In genomic region chr4:1895489-1895888, GRCh38 we compare ENCODE assay signal across 18 cellular contexts. TPM values are rescaled to one million over a fixed set of nuclear protein-coding genes. Genes with fewer than 3 reads are reported as not detected.
DNase-seq lines count a peak whose midpoint lies in the region; ATAC-seq and TF ChIP-seq lines count a peak whose summit lies in the region.
"Had no signal": no experiment of that assay in that cellular context is flagged by ENCODE, and none has a peak within 500 bp of the region (broad histone marks: within the 10 kb centered on the region; RNA-seq: fewer than 3 reads in every experiment).

No MANE protein-coding gene starts in this region.

- ATAC-seq in CD4-positive, CD25-positive, alpha-beta regulatory T cell (ENCODE audit: low read depth in 2 of 2): no peak
- ATAC-seq in central memory CD8-positive, alpha-beta T cell (replicated peaks; ENCODE audit: extremely low read depth, poor library complexity, severe bottlenecking): no peak
- ATAC-seq in omental fat pad (ENCODE audit: low FRiP score) (no peak), HG03469 (IDR thresholded peaks at IDR 0.05; ENCODE audit: unreplicated experiment) (no peak)
- ATAC-seq: A549; CD8-positive, alpha-beta T cell had no signal

- no peaks in the 10 kb centered on the region for H3K36me3 Mint-ChIP-seq in CD4-positive, CD25-positive, alpha-beta regulatory T cell
- H3K36me3 Mint-ChIP-seq in central memory CD8-positive, alpha-beta T cell (ENCODE audit: insufficient read depth): peaks cover 4% of the 10 kb centered on the region

- peak overlapping the region in 2 of 3 donors; percentile 0 to 20 for H3K27ac Mint-ChIP-seq in CD4-positive, CD25-positive, alpha-beta regulatory T cell
- peak overlapping the region; percentile 4 for H3K27ac Mint-ChIP-seq in central memory CD8-positive, alpha-beta T cell (ENCODE audit: low read depth)
- H3K27ac Mint-ChIP-seq: CD8-positive, alpha-beta T cell; H9 had no signal

- no peak for DNase-seq in CD4-positive, CD25-positive, alpha-beta regulatory T cell
- DNase-seq in RWPE1 (ENCODE audit: low spot score) (no peak), omental fat pad (ENCODE audit: low spot score) (no peak), NCI-H345 (lab: John Stamatoyannopoulos, UW) (no peak)
- DNase-seq in central memory CD8-positive, alpha-beta T cell (ENCODE audit: low spot score in 2 of 2): no peak
- DNase-seq: BE2C; CD8-positive, alpha-beta T cell; COR-L47; DMS153; DMS79 treated with DMSO at 0.1 percent for 48 hours; EL; GOT3; H9 had no signal

- H3K36me3 ChIP-seq in CD4-positive, CD25-positive, alpha-beta regulatory T cell (ENCODE audit: control insufficient read depth, insufficient read depth, low read length): no peaks in the 10 kb centered on the region
- peaks cover 0 to 30% of the 10 kb centered on the region in 2 experiments; a peak in 2 of 3 replicates for H3K36me3 ChIP-seq in HEK293 (ENCODE audit: control insufficient read depth in 2 of 2, insufficient read depth in 1 of 2, low read length in 2 of 2)

- POLR2A ChIA-PET in HEK293 (lab: Yijun Ruan, JAX) (no interaction called here), RWPE1 (lab: Yijun Ruan, JAX; ENCODE audit: low non-redundant PET) (no interaction called here)

- H3K27me3 Mint-ChIP-seq in CD4-positive, CD25-positive, alpha-beta regulatory T cell: no peaks in the 10 kb centered on the region
- no peaks in the 10 kb centered on the region for H3K27me3 Mint-ChIP-seq in central memory CD8-positive, alpha-beta T cell

- H3K27ac ChIP-seq in CD4-positive, CD25-positive, alpha-beta regulatory T cell (ENCODE audit: insufficient read depth, low read length, poor library complexity, severe bottlenecking): no peak overlapping the region
- no peak overlapping the region for H3K27ac ChIP-seq in HEK293 (ENCODE audit: extremely low read depth, low read depth, low read length)
- H3K27ac ChIP-seq in RWPE1: peak overlapping the region; percentile 44
- H3K27ac ChIP-seq: A549, C4-2B, HL-60 had no signal

- H3K4me3 Mint-ChIP-seq in CD4-positive, CD25-positive, alpha-beta regulatory T cell: peak overlapping the region in 1 of 4 donors; percentile 38
- H3K4me3 Mint-ChIP-seq in central memory CD8-positive, alpha-beta T cell: no peak overlapping the region
- H3K4me3 Mint-ChIP-seq: CD8-positive, alpha-beta T cell; H9 had no signal

- H3K4me1 ChIP-seq in CD4-positive, CD25-positive, alpha-beta regulatory T cell (ENCODE audit: control insufficient read depth, insufficient read depth, low read length, poor library complexity, severe bottlenecking): peaks cover 19% of the 10 kb centered on the region
- H3K4me1 ChIP-seq in HEK293 (ENCODE audit: control insufficient read depth, insufficient read depth, low read length): 0 out of 2 replicates have a peak, but pooled peaks cover 3% of the 10 kb centered on the region

- H3K9me3 Mint-ChIP-seq in CD4-positive, CD25-positive, alpha-beta regulatory T cell: no peaks in the 10 kb centered on the region
- H3K9me3 Mint-ChIP-seq in central memory CD8-positive, alpha-beta T cell: no peaks in the 10 kb centered on the region
- H3K9me3 Mint-ChIP-seq: CD8-positive, alpha-beta T cell; H9 had no signal

- peaks cover 13 to 25% (median 19%) of the 10 kb centered on the region in 4 donors for H3K4me1 Mint-ChIP-seq in CD4-positive, CD25-positive, alpha-beta regulatory T cell
- H3K4me1 Mint-ChIP-seq in central memory CD8-positive, alpha-beta T cell: peaks cover 13% of the 10 kb centered on the region

- no peaks in the 10 kb centered on the region for H3K27me3 ChIP-seq in CD4-positive, CD25-positive, alpha-beta regulatory T cell (ENCODE audit: control insufficient read depth, insufficient read depth, low read length)
- H3K27me3 ChIP-seq: BE2C had no signal

- TF ChIP-seq CTCF in HEK293 (tag by site-specific recombination; IDR thresholded peaks at IDR 0.05): no peak
- TF ChIP-seq CTCF in RWPE1 (conservative IDR thresholded peaks at IDR 0.05; ENCODE audit: low read depth): no peak
- TF ChIP-seq CTCF in omental fat pad (IDR thresholded peaks at IDR 0.05): no peak

- no peak overlapping the region for H3K4me3 ChIP-seq in CD4-positive, CD25-positive, alpha-beta regulatory T cell (ENCODE audit: low read depth, low read length)
- no peak overlapping the region for H3K4me3 ChIP-seq in HEK293 (ENCODE audit: low read depth, low read length)
- H3K4me3 ChIP-seq: A549 had no signal

- H3K9me3 ChIP-seq in CD4-positive, CD25-positive, alpha-beta regulatory T cell (ENCODE audit: control insufficient read depth in 2 of 2, low read length in 2 of 2): no peaks in the 10 kb centered on the region
- no peaks in the 10 kb centered on the region for H3K9me3 ChIP-seq in HEK293 (ENCODE audit: control insufficient read depth, insufficient read depth, low read depth, low read length)
- H3K9me3 ChIP-seq: A549, BE2C had no signal

- CTCF ChIA-PET in HEK293 (lab: Yijun Ruan, JAX): no interaction called here
- CTCF ChIA-PET in RWPE1 (lab: Yijun Ruan, JAX): no interaction called here

TF ChIP-seq in HEK293, 187 proteins besides CTCF, POLR2A, EP300 and RAD21:
- TF ChIP-seq SP7 (tag by site-specific recombination; IDR thresholded peaks at IDR 0.05): no peak
- peak; percentile 24; the same call in 1 of the 2 replicates for TF ChIP-seq ZIC2 (tag by site-specific recombination; IDR thresholded peaks at IDR 0.05)
- TF ChIP-seq ZNF514 (tag by site-specific recombination; IDR thresholded peaks at IDR 0.05): no peak
- TF ChIP-seq GLIS1 (tag by site-specific recombination; IDR thresholded peaks at IDR 0.05): peak; percentile 56
- 0 out of 2 replicates have a peak, but pooled peaks have one; percentile 13 for TF ChIP-seq GLIS2 (tag by site-specific recombination; IDR thresholded peaks at IDR 0.05)

RNA-seq across cellular contexts. Expression of gene NSD2, which starts 24.3 kb away (rescaled TPM):
- 95.8 TPM for total RNA-seq in CD4-positive, CD25-positive, alpha-beta regulatory T cell
- 1 to 10 TPM; 5.9 to 7.6 (median 7.0) TPM for polyA plus RNA-seq in CD4-positive, CD25-positive, alpha-beta regulatory T cell
- total RNA-seq in omental fat pad: 10 to 100 TPM; 19.1 to 33.1 (median 28.8) TPM

RNA-seq across cellular contexts. Expression of gene LETM1, which starts 39.5 kb away (rescaled TPM):
- 41.8 TPM for total RNA-seq in CD4-positive, CD25-positive, alpha-beta regulatory T cell
- polyA plus RNA-seq in CD4-positive, CD25-positive, alpha-beta regulatory T cell: 10 to 100 TPM; 10.3 to 13.0 (median 12.3) TPM
- total RNA-seq in omental fat pad: 100 to 1,000 TPM in 1 of 4 donors, 10 to 100 TPM in 3; 42.2 to 104 (median 52.8) TPM
